Comparison of ENCODE assay signal across 8 cellular contexts in the genomic region with DNA sequence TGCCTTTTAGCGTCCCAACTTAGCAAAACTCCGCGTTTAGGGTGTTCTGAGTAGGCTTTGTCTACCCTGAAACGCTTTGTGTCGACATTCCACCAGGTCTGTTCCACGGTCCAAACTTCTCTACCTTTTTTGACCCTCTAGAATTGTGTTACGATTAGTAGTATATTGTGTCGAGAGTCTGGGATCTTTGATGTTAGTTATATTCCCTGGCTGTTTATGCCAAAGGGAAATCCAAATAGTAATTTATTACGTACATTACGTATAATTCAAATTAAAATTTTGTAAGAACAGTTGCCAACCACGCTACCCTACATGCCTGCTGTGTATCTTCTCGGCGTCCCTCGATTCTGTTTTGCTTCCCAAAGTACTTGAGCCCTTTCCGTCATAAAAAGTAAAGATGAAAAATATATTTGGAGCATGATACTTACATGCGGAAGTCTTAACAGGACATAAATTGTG. TPM values are rescaled to one million over a fixed set of nuclear protein-coding genes. Genes with fewer than 3 reads are reported as not detected.
A peak's percentile ranks its signal among the peaks of the same experiment; 100 is the strongest.
DNase-seq lines count a peak whose midpoint lies in the region; ATAC-seq lines count a peak whose summit lies in the region.

No MANE protein-coding gene starts in this region.

- DNase-seq in AG20443 (ENCODE audit: low spot score) (peak; percentile 34), iris pigment epithelial cell (ENCODE audit: low read depth) (peak; percentile 28), substantia nigra (lab: John Stamatoyannopoulos, UW) (peak in 1 of 49 donors; percentile 51), SK-N-DZ (ENCODE audit: low spot score) (no peak), globus pallidus (ENCODE audit: low spot score) (no peak)
- peak; percentile 10 for DNase-seq in activated naive CD8-positive, alpha-beta T cell treated with anti-CD3 and anti-CD28 coated beads, Interleukin-2, amount 50 U/mL, for 24 hours

- no peak for ATAC-seq in activated naive CD8-positive, alpha-beta T cell treated with anti-CD3 and anti-CD28 coated beads, Interleukin-2, amount 50 U/mL, for 24 hours
- no peak for ATAC-seq in GM19023 (IDR thresholded peaks at IDR 0.05; ENCODE audit: unreplicated experiment)

- no peaks in the 10 kb centered on the region for H3K27me3 ChIP-seq in HUES6 (ENCODE audit: control insufficient read depth, insufficient read depth, low read length)

- peaks cover 14% of the 10 kb centered on the region for H3K36me3 Mint-ChIP-seq in activated naive CD8-positive, alpha-beta T cell treated with anti-CD3 and anti-CD28 coated beads, Interleukin-2, amount 50 U/mL, for 24 hours (ENCODE audit: low read depth)

- peak overlapping the region; percentile 98 for H3K9ac ChIP-seq in HUES6 (ENCODE audit: low read length)

- no peaks in the 10 kb centered on the region for H3K36me3 ChIP-seq in HUES6 (ENCODE audit: control insufficient read depth, insufficient read depth, low read length)

- peak overlapping the region; percentile 79 for H3K27ac ChIP-seq in HUES6 (ENCODE audit: low read depth, low read length)
- H3K27ac ChIP-seq in substantia nigra (ENCODE audit: low read depth, low read length, poor library complexity, severe bottlenecking): peak overlapping the region; percentile 87

- peaks cover 59% of the 10 kb centered on the region for H3K4me1 Mint-ChIP-seq in activated naive CD8-positive, alpha-beta T cell treated with anti-CD3 and anti-CD28 coated beads, Interleukin-2, amount 50 U/mL, for 24 hours

- H3K9me3 Mint-ChIP-seq in activated naive CD8-positive, alpha-beta T cell treated with anti-CD3 and anti-CD28 coated beads, Interleukin-2, amount 50 U/mL, for 24 hours: peaks cover 9% of the 10 kb centered on the region

- peaks cover 6% of the 10 kb centered on the region for H3K27me3 Mint-ChIP-seq in activated naive CD8-positive, alpha-beta T cell treated with anti-CD3 and anti-CD28 coated beads, Interleukin-2, amount 50 U/mL, for 24 hours

- H3K4me1 ChIP-seq in HUES6 (ENCODE audit: control insufficient read depth, insufficient read depth, low read length): peaks cover 8% of the 10 kb centered on the region; the same call in 1 of the 2 replicates

- H3K9me3 ChIP-seq in HUES6 (ENCODE audit: control insufficient read depth, insufficient read depth, low read depth, low read length): no peaks in the 10 kb centered on the region

- H3K27ac Mint-ChIP-seq in activated naive CD8-positive, alpha-beta T cell treated with anti-CD3 and anti-CD28 coated beads, Interleukin-2, amount 50 U/mL, for 24 hours: peak overlapping the region; percentile 90

- peak overlapping the region; percentile 85 for H3K4me3 ChIP-seq in HUES6 (ENCODE audit: low read depth, low read length)

- peak overlapping the region; percentile 88 for H3K4me3 Mint-ChIP-seq in activated naive CD8-positive, alpha-beta T cell treated with anti-CD3 and anti-CD28 coated beads, Interleukin-2, amount 50 U/mL, for 24 hours

RNA-seq across cellular contexts. Expression of a gene that starts 0.5 kb away (rescaled TPM):
- polyA plus RNA-seq in SK-N-DZ (2014; cell fraction: cytosol; rRNA removed): 31.5 and 35.0 TPM in 2 replicates
- 76.4 and 81.4 TPM in 2 replicates for polyA plus RNA-seq in SK-N-DZ (2014; cell fraction: nucleus; rRNA removed)

Comparison
In these comparisons a context has a peak if more than half of its experiments do, and no peak if none do; other contexts are left out.
1. DNase-seq: peak in AG20443 (single experiment), activated naive CD8-positive, alpha-beta T cell treated with anti-CD3 and anti-CD28 coated beads, Interleukin-2, amount 50 U/mL, for 24 hours (single experiment) and iris pigment epithelial cell (single experiment); none in SK-N-DZ (single experiment) and globus pallidus (single experiment).